Comparison of ENCODE assay signal across 14 cellular contexts in genomic region chr4:155705664-155706063, GRCh38. TPM values are rescaled to one million over a fixed set of nuclear protein-coding genes. Genes with fewer than 3 reads are reported as not detected.
DNase-seq lines count a peak whose midpoint lies in the region; ATAC-seq and TF ChIP-seq lines count a peak whose summit lies in the region.
"Had no signal": no experiment of that assay in that cellular context is flagged by ENCODE, and none has a peak within 500 bp of the region (broad histone marks: within the 10 kb centered on the region; RNA-seq: fewer than 3 reads in every experiment).

No MANE protein-coding gene starts in this region.

- in situ Hi-C loops in astrocyte of the spinal cord (cut with HindIII; ENCODE audit: low sequenced_read_pairs): no loop called here

- CTCF ChIA-PET in activated CD8-positive, alpha-beta T cell treated with anti-CD3 and anti-CD28 coated beads for 36 hours (lab: Charles Lee): no interaction called here

- no peaks in the 10 kb centered on the region for H3K4me1 Mint-ChIP-seq in activated CD8-positive, alpha-beta T cell treated with anti-CD3 and anti-CD28 coated beads for 36 hours (ENCODE audit: low read depth)

- H3K27me3 Mint-ChIP-seq in activated CD8-positive, alpha-beta T cell treated with anti-CD3 and anti-CD28 coated beads for 36 hours: peaks cover 7% of the 10 kb centered on the region

- no peaks in the 10 kb centered on the region for H3K36me3 Mint-ChIP-seq in activated CD8-positive, alpha-beta T cell treated with anti-CD3 and anti-CD28 coated beads for 36 hours (ENCODE audit: low read depth)

- H3K4me3 Mint-ChIP-seq in activated CD8-positive, alpha-beta T cell treated with anti-CD3 and anti-CD28 coated beads for 36 hours: no peak overlapping the region

- POLR2A ChIA-PET in activated CD8-positive, alpha-beta T cell treated with anti-CD3 and anti-CD28 coated beads for 36 hours (lab: Charles Lee): no interaction called here

- no peaks in the 10 kb centered on the region for H3K9me3 ChIP-seq in sigmoid colon

- TF ChIP-seq EP300 in sigmoid colon (IDR thresholded peaks at IDR 0.05): no peak

- no peak for TF ChIP-seq CTCF in astrocyte of the spinal cord (IDR thresholded peaks at IDR 0.05; ENCODE audit: low read depth, low read length)
- TF ChIP-seq CTCF in sigmoid colon (IDR thresholded peaks at IDR 0.05): no peak
- TF ChIP-seq CTCF in activated CD8-positive, alpha-beta T cell treated with anti-CD3 and anti-CD28 coated beads for 36 hours (IDR thresholded peaks at IDR 0.05): no peak

- H3K4me3 ChIP-seq in astrocyte of the spinal cord (ENCODE audit: low read depth, low read length): no peak overlapping the region
- no peak overlapping the region for H3K4me3 ChIP-seq in sigmoid colon

- peak overlapping the region in 3 of 4 donors; percentile 17 to 72 (median 35) for H3K27ac ChIP-seq in sigmoid colon

- intact Hi-C loops in sigmoid colon (cut with DNase I): no loop called here
- intact Hi-C loops in activated CD8-positive, alpha-beta T cell treated with anti-CD3 and anti-CD28 coated beads for 36 hours (cut with micrococcal nuclease): no loop called here

- H3K36me3 ChIP-seq in sigmoid colon: peaks cover 0 to 9% (median 0%) of the 10 kb centered on the region in 4 donors

- ATAC-seq in GM18505 (IDR thresholded peaks at IDR 0.05; ENCODE audit: unreplicated experiment): no peak
- no peak for ATAC-seq in activated CD8-positive, alpha-beta T cell treated with anti-CD3 and anti-CD28 coated beads for 36 hours
- ATAC-seq in GM21529 (IDR thresholded peaks at IDR 0.05; ENCODE audit: unreplicated experiment): no peak

- H3K4me1 ChIP-seq in sigmoid colon: peaks cover 0 to 40% (median 18%) of the 10 kb centered on the region in 4 donors

- no peaks in the 10 kb centered on the region for H3K9me3 Mint-ChIP-seq in activated CD8-positive, alpha-beta T cell treated with anti-CD3 and anti-CD28 coated beads for 36 hours

- no peak for TF ChIP-seq POLR2A in sigmoid colon (IDR thresholded peaks at IDR 0.05)
- TF ChIP-seq POLR2A in GM18505 (IDR thresholded peaks at IDR 0.05; ENCODE audit: borderline replicate concordance, extremely low read depth, insufficient read depth, insufficient read length): no peak

- WGBS in sigmoid colon, 2 donors: 9 to 47% methylated on average over 2 of the region's 2 CpGs

- no peak overlapping the region for H3K27ac Mint-ChIP-seq in activated CD8-positive, alpha-beta T cell treated with anti-CD3 and anti-CD28 coated beads for 36 hours

- H3K27me3 ChIP-seq in sigmoid colon: no peaks in the 10 kb centered on the region

- DNase-seq in HT1080 (ENCODE audit: low read depth) (peak; percentile 30), astrocyte of the spinal cord (ENCODE audit: low read depth, low spot score) (peak; percentile 44), iris pigment epithelial cell (ENCODE audit: low read depth) (peak; percentile 96), sigmoid colon (no peak), DMS 273 (lab: John Stamatoyannopoulos, UW; ENCODE audit: unreplicated experiment) (no peak)
- DNase-seq in activated CD8-positive, alpha-beta T cell treated with anti-CD3 and anti-CD28 coated beads for 36 hours: no peak
- DNase-seq: activated CD8-positive, alpha-beta memory T cell treated with anti-CD3 and anti-CD28 coated beads, Interleukin-2, amount 50 U/mL, for 4 hours; central memory CD4-positive, alpha-beta T cell; DMS153; glutamatergic neuron; NCI-H526 treated with DMSO at 0.1 percent for 48 hours had no signal

RNA-seq across cellular contexts. Expression of gene GUCY1A1, which starts 39.0 kb away (rescaled TPM):
- 1.00 and 1.4 TPM in 2 replicates for total RNA-seq in HT1080 (2014; rRNA removed; shearing (Covaris generic))
- polyA plus RNA-seq in HT1080 (2015; cell fraction: cytosol; rRNA removed): 0.34 and 0.60 TPM in 2 replicates
- 0.51 and 0.83 TPM in 2 replicates for polyA plus RNA-seq in HT1080 (2015; cell fraction: nucleus; rRNA removed)
- 100 to 1,000 TPM in 3 of 4 donors, 10 to 100 TPM in 1; 87.5 to 254 (median 177) TPM for total RNA-seq in sigmoid colon
- polyA plus RNA-seq in sigmoid colon: 1 to 10 TPM; 1.2 to 10.0 (median 3.6) TPM
- under 1 TPM; 0.09 to 0.45 TPM for total RNA-seq in activated CD8-positive, alpha-beta T cell treated with anti-CD3 and anti-CD28 coated beads for 36 hours
- total RNA-seq: T-helper 1 cell treated with Interleukin-12 subunit alpha and Interleukin-12 subunit beta and Interleukin-4 antibody, amounts not matched to agents 30 ng/mL and 1 ng/mL, for 36 hours had no signal

RNA-seq across cellular contexts. Expression of gene GUCY1B1, which starts 53.2 kb away (rescaled TPM):
- 5.3 and 7.6 TPM in 2 replicates for total RNA-seq in HT1080 (2014; rRNA removed; shearing (Covaris generic))
- 10.2 and 10.7 TPM in 2 replicates for polyA plus RNA-seq in HT1080 (2015; cell fraction: cytosol; rRNA removed)
- polyA plus RNA-seq in HT1080 (2015; cell fraction: nucleus; rRNA removed): 9.0 and 9.5 TPM in 2 replicates
- total RNA-seq in sigmoid colon: 100 to 1,000 TPM in 1 of 4 donors, 10 to 100 TPM in 3; 45.1 to 115 (median 80.1) TPM
- 1 to 10 TPM in 2 of 3 donors, under 1 TPM in 1; 0.92 to 8.0 (median 2.4) TPM for polyA plus RNA-seq in sigmoid colon
- under 1 TPM; 0.16 to 0.27 TPM for total RNA-seq in activated CD8-positive, alpha-beta T cell treated with anti-CD3 and anti-CD28 coated beads for 36 hours

Comparison
In these comparisons a context has a peak if more than half of its experiments do, and no peak if none do; other contexts are left out.
1. DNase-seq: peak in HT1080 (single experiment), astrocyte of the spinal cord (single experiment) and iris pigment epithelial cell (single experiment); none in sigmoid colon (single experiment), DMS 273 (single experiment) and activated CD8-positive, alpha-beta T cell treated with anti-CD3 and anti-CD28 coated beads for 36 hours (single experiment).
2. RNA of gene GUCY1A1, which starts 39.0 kb away (total RNA-seq): 87.5 to 254 TPM in sigmoid colon; 1.00 to 1.4 TPM in HT1080 and 0.09 to 0.45 TPM in activated CD8-positive, alpha-beta T cell treated with anti-CD3 and anti-CD28 coated beads for 36 hours; every median in the first group is over 10 times any median in the second.